Comparison of ENCODE assay signal across 9 cellular contexts in genomic region chr11:8689726-8690255, GRCh38. TPM values are rescaled to one million over a fixed set of nuclear protein-coding genes. Genes with fewer than 3 reads are reported as not detected.
DNase-seq lines count a peak whose midpoint lies in the region; ATAC-seq and TF ChIP-seq lines count a peak whose summit lies in the region.
"Had no signal": no experiment of that assay in that cellular context is flagged by ENCODE, and none has a peak within 500 bp of the region (broad histone marks: within the 10 kb centered on the region; RNA-seq: fewer than 3 reads in every experiment).

No MANE protein-coding gene starts in this region.

- no peak for ATAC-seq in activated CD8-positive, alpha-beta memory T cell treated with anti-CD3 and anti-CD28 coated beads, Interleukin-2, amount 10 ng/mL, durations not matched to agents 7 days and 5 days
- ATAC-seq in GM21786 (IDR thresholded peaks at IDR 0.05; ENCODE audit: unreplicated experiment) = no peak

- no peak overlapping the region for H3K4me3 ChIP-seq in esophagus muscularis mucosa

- CTCF ChIA-PET in activated CD8-positive, alpha-beta memory T cell treated with anti-CD3 and anti-CD28 coated beads, Interleukin-2, amount 10 ng/mL, durations not matched to agents 7 days and 5 days (lab: Charles Lee) = interaction anchor here (1.6 kb wide), 1 partner anchor 16 kb away, joined by 4 read pairs; no protein-coding TSS in a partner anchor

- 88% methylated on average over 8 of the region's 8 CpGs for WGBS in esophagus muscularis mucosa

- H3K36me3 Mint-ChIP-seq in activated CD8-positive, alpha-beta memory T cell treated with anti-CD3 and anti-CD28 coated beads, Interleukin-2, amount 10 ng/mL, durations not matched to agents 7 days and 5 days = peaks cover 39% of the 10 kb centered on the region

- H3K4me1 Mint-ChIP-seq in activated CD8-positive, alpha-beta memory T cell treated with anti-CD3 and anti-CD28 coated beads, Interleukin-2, amount 10 ng/mL, durations not matched to agents 7 days and 5 days = peaks cover 61% of the 10 kb centered on the region

- H3K4me1 ChIP-seq in esophagus muscularis mucosa = peaks cover 13 to 36% (median 28%) of the 10 kb centered on the region in 4 donors

- peak overlapping the region in 3 of 4 donors; percentile 79 to 89 (median 80) for H3K27ac ChIP-seq in esophagus muscularis mucosa (replicated peaks in 1 of 4)

- H3K36me3 ChIP-seq in esophagus muscularis mucosa = peaks cover 48 to 71% (median 68%) of the 10 kb centered on the region in 4 donors

- TF ChIP-seq POLR2A in esophagus muscularis mucosa (IDR thresholded peaks at IDR 0.05; ENCODE audit: low read depth) = no peak

- H3K27me3 Mint-ChIP-seq in activated CD8-positive, alpha-beta memory T cell treated with anti-CD3 and anti-CD28 coated beads, Interleukin-2, amount 10 ng/mL, durations not matched to agents 7 days and 5 days = no peaks in the 10 kb centered on the region

- TF ChIP-seq EP300 in esophagus muscularis mucosa (IDR thresholded peaks at IDR 0.05) = no peak

- TF ChIP-seq CTCF in esophagus muscularis mucosa (IDR thresholded peaks at IDR 0.05) = no peak

- peak overlapping the region; percentile 97 for H3K4me3 Mint-ChIP-seq in activated CD8-positive, alpha-beta memory T cell treated with anti-CD3 and anti-CD28 coated beads, Interleukin-2, amount 10 ng/mL, durations not matched to agents 7 days and 5 days

- no peaks in the 10 kb centered on the region for H3K27me3 ChIP-seq in esophagus muscularis mucosa

- H3K9me3 Mint-ChIP-seq in activated CD8-positive, alpha-beta memory T cell treated with anti-CD3 and anti-CD28 coated beads, Interleukin-2, amount 10 ng/mL, durations not matched to agents 7 days and 5 days (ENCODE audit: low read depth) = no peaks in the 10 kb centered on the region

- intact Hi-C loops in esophagus muscularis mucosa (cut with DNase I) = loop anchor here (5.0 to 10.0 kb wide), 2 partner anchors 225 to 273 kb away; partner anchors contain the start of genes AKIP1 and TMEM9B

- DNase-seq in activated CD8-positive, alpha-beta memory T cell treated with anti-CD3 and anti-CD28 coated beads, Interleukin-2, amount 10 ng/mL, durations not matched to agents 7 days and 5 days = no peak
- DNase-seq in activated CD8-positive, alpha-beta memory T cell treated with anti-CD3 and anti-CD28 coated beads for 24 hours = no peak
- DNase-seq in RKO (ENCODE audit: low spot score) = peak; percentile 49
- DNase-seq in esophagus muscularis mucosa (ENCODE audit: extremely low spot score) = no peak
- DNase-seq in stimulated activated CD8-positive, alpha-beta memory T cell treated with anti-CD3 and anti-CD28 coated beads, Interleukin-4, amount 100 ng/mL, for 48 hours = peak; percentile 20
- DNase-seq in cerebellar cortex (ENCODE audit: low spot score) = no peak
- DNase-seq in DMS79 (lab: John Stamatoyannopoulos, UW) = no peak
- DNase-seq: NCI-H2081 treated with DMSO at 0.1 percent for 48 hours had no signal

- H3K27ac Mint-ChIP-seq in activated CD8-positive, alpha-beta memory T cell treated with anti-CD3 and anti-CD28 coated beads, Interleukin-2, amount 10 ng/mL, durations not matched to agents 7 days and 5 days = peak overlapping the region; percentile 99

- no peaks in the 10 kb centered on the region for H3K9me3 ChIP-seq in esophagus muscularis mucosa

RNA-seq across cellular contexts. Expression of gene RPL27A, which starts 7.2 kb away (rescaled TPM):
- total RNA-seq in activated CD8-positive, alpha-beta memory T cell treated with anti-CD3 and anti-CD28 coated beads, Interleukin-2, amount 10 ng/mL, durations not matched to agents 7 days and 5 days = 100 to 1,000 TPM; 715 to 800 TPM
- 1,000 to 10,000 TPM in 1 of 4 donors, 100 to 1,000 TPM in 3; 665 to 1,629 (median 791) TPM for total RNA-seq in esophagus muscularis mucosa

RNA-seq across cellular contexts. Expression of gene TRIM66, which starts 7.3 kb away (rescaled TPM):
- 10 to 100 TPM; 32.1 to 42.4 TPM for total RNA-seq in activated CD8-positive, alpha-beta memory T cell treated with anti-CD3 and anti-CD28 coated beads, Interleukin-2, amount 10 ng/mL, durations not matched to agents 7 days and 5 days
- 1 to 10 TPM; 2.2 to 5.4 (median 3.1) TPM for total RNA-seq in esophagus muscularis mucosa

Comparison
In these comparisons a context has a peak if more than half of its experiments do, and no peak if none do; other contexts are left out.
1. DNase-seq: peak in RKO (single experiment) and stimulated activated CD8-positive, alpha-beta memory T cell treated with anti-CD3 and anti-CD28 coated beads, Interleukin-4, amount 100 ng/mL, for 48 hours (single experiment); none in activated CD8-positive, alpha-beta memory T cell treated with anti-CD3 and anti-CD28 coated beads, Interleukin-2, amount 10 ng/mL, durations not matched to agents 7 days and 5 days (single experiment), activated CD8-positive, alpha-beta memory T cell treated with anti-CD3 and anti-CD28 coated beads for 24 hours (single experiment), esophagus muscularis mucosa (single experiment), cerebellar cortex (single experiment) and DMS79 (single experiment).
2. RNA of gene TRIM66, which starts 7.3 kb away (total RNA-seq): 32.1 to 42.4 TPM in activated CD8-positive, alpha-beta memory T cell treated with anti-CD3 and anti-CD28 coated beads, Interleukin-2, amount 10 ng/mL, durations not matched to agents 7 days and 5 days; 2.2 to 5.4 TPM in esophagus muscularis mucosa; every median in the first group is over 4 times any median in the second.